Comparison of ENCODE assay signal across 1 cellular context in the genomic region with DNA sequence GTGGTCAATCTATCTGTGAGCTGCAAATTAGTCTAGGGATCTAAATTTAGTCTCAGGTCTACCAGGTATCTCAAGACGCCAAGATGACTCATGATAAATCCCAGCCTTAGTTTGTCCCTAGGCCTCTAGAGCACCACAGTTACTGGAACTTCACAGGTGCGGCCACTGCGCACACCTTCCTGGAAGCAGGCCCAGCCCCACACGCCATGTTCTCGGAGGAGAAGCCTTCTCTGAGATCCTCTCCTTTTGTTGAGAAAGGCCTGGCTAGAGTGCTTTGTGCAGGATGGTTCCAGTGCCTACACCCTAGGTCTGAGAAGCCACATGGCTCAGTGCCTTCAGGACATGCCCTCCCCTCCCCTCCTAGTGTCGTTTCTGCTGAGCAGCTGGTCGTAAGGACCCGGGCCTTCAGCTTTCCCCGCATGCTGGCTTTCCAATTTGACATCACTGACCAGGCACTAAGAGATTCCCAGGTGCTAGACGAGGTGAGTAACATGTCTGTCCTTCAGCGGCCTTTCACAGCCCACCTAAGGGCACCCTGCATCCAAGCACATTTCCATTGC.
TF ChIP-seq lines count a peak whose summit lies in the region.

No MANE protein-coding gene starts in this region.

TF ChIP-seq in GM23338, 12 proteins besides CTCF, POLR2A, EP300 and RAD21 (continued from another document):
- no peak for TF ChIP-seq JUNB (IDR thresholded peaks at IDR 0.05; ENCODE audit: unreplicated experiment)
- TF ChIP-seq, protein P1, sequence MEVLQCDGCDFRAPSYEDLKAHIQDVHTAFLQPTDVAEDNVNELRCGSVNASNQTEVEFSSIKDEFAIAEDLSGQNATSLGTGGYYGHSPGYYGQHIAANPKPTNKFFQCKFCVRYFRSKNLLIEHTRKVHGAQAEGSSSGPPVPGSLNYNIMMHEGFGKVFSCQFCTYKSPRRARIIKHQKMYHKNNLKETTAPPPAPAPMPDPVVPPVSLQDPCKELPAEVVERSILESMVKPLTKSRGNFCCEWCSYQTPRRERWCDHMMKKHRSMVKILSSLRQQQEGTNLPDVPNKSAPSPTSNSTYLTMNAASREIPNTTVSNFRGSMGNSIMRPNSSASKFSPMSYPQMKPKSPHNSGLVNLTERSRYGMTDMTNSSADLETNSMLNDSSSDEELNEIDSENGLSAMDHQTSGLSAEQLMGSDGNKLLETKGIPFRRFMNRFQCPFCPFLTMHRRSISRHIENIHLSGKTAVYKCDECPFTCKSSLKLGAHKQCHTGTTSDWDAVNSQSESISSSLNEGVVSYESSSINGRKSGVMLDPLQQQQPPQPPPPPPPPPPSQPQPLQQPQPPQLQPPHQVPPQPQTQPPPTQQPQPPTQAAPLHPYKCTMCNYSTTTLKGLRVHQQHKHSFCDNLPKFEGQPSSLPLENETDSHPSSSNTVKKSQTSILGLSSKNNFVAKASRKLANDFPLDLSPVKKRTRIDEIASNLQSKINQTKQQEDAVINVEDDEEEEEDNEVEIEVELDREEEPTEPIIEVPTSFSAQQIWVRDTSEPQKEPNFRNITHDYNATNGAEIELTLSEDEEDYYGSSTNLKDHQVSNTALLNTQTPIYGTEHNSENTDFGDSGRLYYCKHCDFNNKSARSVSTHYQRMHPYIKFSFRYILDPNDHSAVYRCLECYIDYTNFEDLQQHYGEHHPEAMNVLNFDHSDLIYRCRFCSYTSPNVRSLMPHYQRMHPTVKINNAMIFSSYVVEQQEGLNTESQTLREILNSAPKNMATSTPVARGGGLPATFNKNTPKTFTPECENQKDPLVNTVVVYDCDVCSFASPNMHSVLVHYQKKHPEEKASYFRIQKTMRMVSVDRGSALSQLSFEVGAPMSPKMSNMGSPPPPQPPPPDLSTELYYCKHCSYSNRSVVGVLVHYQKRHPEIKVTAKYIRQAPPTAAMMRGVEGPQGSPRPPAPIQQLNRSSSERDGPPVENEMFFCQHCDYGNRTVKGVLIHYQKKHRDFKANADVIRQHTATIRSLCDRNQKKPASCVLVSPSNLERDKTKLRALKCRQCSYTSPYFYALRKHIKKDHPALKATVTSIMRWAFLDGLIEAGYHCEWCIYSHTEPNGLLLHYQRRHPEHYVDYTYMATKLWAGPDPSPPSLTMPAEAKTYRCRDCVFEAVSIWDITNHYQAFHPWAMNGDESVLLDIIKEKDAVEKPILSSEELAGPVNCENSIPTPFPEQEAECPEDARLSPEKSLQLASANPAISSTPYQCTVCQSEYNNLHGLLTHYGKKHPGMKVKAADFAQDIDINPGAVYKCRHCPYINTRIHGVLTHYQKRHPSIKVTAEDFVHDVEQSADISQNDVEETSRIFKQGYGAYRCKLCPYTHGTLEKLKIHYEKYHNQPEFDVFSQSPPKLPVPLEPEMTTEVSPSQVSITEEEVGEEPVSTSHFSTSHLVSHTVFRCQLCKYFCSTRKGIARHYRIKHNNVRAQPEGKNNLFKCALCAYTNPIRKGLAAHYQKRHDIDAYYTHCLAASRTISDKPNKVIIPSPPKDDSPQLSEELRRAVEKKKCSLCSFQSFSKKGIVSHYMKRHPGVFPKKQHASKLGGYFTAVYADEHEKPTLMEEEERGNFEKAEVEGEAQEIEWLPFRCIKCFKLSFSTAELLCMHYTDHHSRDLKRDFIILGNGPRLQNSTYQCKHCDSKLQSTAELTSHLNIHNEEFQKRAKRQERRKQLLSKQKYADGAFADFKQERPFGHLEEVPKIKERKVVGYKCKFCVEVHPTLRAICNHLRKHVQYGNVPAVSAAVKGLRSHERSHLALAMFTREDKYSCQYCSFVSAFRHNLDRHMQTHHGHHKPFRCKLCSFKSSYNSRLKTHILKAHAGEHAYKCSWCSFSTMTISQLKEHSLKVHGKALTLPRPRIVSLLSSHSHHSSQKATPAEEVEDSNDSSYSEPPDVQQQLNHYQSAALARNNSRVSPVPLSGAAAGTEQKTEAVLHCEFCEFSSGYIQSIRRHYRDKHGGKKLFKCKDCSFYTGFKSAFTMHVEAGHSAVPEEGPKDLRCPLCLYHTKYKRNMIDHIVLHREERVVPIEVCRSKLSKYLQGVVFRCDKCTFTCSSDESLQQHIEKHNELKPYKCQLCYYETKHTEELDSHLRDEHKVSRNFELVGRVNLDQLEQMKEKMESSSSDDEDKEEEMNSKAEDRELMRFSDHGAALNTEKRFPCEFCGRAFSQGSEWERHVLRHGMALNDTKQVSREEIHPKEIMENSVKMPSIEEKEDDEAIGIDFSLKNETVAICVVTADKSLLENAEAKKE (CRISPR knock-in tag; IDR thresholded peaks at IDR 0.05): no peak
- TF ChIP-seq, protein P2, sequence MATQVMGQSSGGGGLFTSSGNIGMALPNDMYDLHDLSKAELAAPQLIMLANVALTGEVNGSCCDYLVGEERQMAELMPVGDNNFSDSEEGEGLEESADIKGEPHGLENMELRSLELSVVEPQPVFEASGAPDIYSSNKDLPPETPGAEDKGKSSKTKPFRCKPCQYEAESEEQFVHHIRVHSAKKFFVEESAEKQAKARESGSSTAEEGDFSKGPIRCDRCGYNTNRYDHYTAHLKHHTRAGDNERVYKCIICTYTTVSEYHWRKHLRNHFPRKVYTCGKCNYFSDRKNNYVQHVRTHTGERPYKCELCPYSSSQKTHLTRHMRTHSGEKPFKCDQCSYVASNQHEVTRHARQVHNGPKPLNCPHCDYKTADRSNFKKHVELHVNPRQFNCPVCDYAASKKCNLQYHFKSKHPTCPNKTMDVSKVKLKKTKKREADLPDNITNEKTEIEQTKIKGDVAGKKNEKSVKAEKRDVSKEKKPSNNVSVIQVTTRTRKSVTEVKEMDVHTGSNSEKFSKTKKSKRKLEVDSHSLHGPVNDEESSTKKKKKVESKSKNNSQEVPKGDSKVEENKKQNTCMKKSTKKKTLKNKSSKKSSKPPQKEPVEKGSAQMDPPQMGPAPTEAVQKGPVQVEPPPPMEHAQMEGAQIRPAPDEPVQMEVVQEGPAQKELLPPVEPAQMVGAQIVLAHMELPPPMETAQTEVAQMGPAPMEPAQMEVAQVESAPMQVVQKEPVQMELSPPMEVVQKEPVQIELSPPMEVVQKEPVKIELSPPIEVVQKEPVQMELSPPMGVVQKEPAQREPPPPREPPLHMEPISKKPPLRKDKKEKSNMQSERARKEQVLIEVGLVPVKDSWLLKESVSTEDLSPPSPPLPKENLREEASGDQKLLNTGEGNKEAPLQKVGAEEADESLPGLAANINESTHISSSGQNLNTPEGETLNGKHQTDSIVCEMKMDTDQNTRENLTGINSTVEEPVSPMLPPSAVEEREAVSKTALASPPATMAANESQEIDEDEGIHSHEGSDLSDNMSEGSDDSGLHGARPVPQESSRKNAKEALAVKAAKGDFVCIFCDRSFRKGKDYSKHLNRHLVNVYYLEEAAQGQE (IDR thresholded peaks at IDR 0.05; ENCODE audit: unreplicated experiment): no peak
- no peak for TF ChIP-seq STAT1 (IDR thresholded peaks at IDR 0.05; ENCODE audit: unreplicated experiment)
- no peak for TF ChIP-seq NANOG (IDR thresholded peaks at IDR 0.05; ENCODE audit: borderline replicate concordance)
- TF ChIP-seq ZNF114 (CRISPR knock-in tag; IDR thresholded peaks at IDR 0.05): no peak
- TF ChIP-seq POLR2AphosphoS5 (IDR thresholded peaks at IDR 0.05; ENCODE audit: low read depth): no peak
- TF ChIP-seq CREB1 (CRISPR knock-in tag; IDR thresholded peaks at IDR 0.05; ENCODE audit: low read depth): no peak
- TF ChIP-seq, protein P3, sequence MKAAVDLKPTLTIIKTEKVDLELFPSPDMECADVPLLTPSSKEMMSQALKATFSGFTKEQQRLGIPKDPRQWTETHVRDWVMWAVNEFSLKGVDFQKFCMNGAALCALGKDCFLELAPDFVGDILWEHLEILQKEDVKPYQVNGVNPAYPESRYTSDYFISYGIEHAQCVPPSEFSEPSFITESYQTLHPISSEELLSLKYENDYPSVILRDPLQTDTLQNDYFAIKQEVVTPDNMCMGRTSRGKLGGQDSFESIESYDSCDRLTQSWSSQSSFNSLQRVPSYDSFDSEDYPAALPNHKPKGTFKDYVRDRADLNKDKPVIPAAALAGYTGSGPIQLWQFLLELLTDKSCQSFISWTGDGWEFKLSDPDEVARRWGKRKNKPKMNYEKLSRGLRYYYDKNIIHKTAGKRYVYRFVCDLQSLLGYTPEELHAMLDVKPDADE (IDR thresholded peaks at IDR 0.05): no peak
- TF ChIP-seq EZH2phosphoT487 (IDR thresholded peaks at IDR 0.05; ENCODE audit: unreplicated experiment): no peak
- TF ChIP-seq ZNF331 (CRISPR knock-in tag; IDR thresholded peaks at IDR 0.05; ENCODE audit: low read depth): no peak
